ENCODE assay signal across 21 cellular contexts in genomic region chr3:52450489-52451236, GRCh38. TPM values are rescaled to one million over a fixed set of nuclear protein-coding genes. Genes with fewer than 3 reads are reported as not detected.
A peak's percentile ranks its signal among the peaks of the same experiment; 100 is the strongest.
DNase-seq lines count a peak whose midpoint lies in the region; ATAC-seq and TF ChIP-seq lines count a peak whose summit lies in the region.
"Had no signal": no experiment of that assay in that cellular context is flagged by ENCODE, and none has a peak within 500 bp of the region (broad histone marks: within the 10 kb centered on the region; RNA-seq: fewer than 3 reads in every experiment).

No MANE protein-coding gene starts in this region.

- no peaks in the 10 kb centered on the region for H3K36me3 Mint-ChIP-seq in endodermal cell (ENCODE audit: low read depth)
- H3K36me3 Mint-ChIP-seq in stimulated activated effector memory CD8-positive, alpha-beta T cell treated with anti-CD3 and anti-CD28 coated beads, Interleukin-12 subunit alpha, Interleukin-12 subunit beta, amount 100 ng/mL, for 72 hours = peaks cover 7% of the 10 kb centered on the region
- H3K36me3 Mint-ChIP-seq in type B pancreatic cell = no peaks in the 10 kb centered on the region
- H3K36me3 Mint-ChIP-seq: activated naive CD4-positive, alpha-beta T cell treated with anti-CD3 and anti-CD28 coated beads, Interleukin-2, amount 10 ng/mL, durations not matched to agents 7 days and 5 days; immature natural killer cell; memory B cell; stimulated activated memory B cell treated with anti-CD40 and anti-IgM and Interleukin-4, amounts not matched to agents 10 μg/mL and 1 μg/mL and 100 μg/mL, for 72 hours had no signal

- no CpG with 5 or more reads among the region's 11 CpGs for WGBS in IMR-90 (ENCODE audit: extremely low coverage in 2 of 2, insufficient read length in 1 of 2), 2 experiments
- WGBS in endodermal cell (ENCODE audit: insufficient coverage in 1 of 2, insufficient read length in 1 of 2), 2 experiments = 94 to 97% methylated on average over 5 to 11 of the region's 11 CpGs
- 80 to 87% methylated on average over 11 of the region's 11 CpGs for WGBS in lung, 2 donors

- H3K4me3 Mint-ChIP-seq in endodermal cell (no peak overlapping the region), type B pancreatic cell (no peak overlapping the region)
- H3K4me3 Mint-ChIP-seq in stimulated activated effector memory CD8-positive, alpha-beta T cell treated with anti-CD3 and anti-CD28 coated beads, Interleukin-12 subunit alpha, Interleukin-12 subunit beta, amount 100 ng/mL, for 72 hours = no peak overlapping the region
- H3K4me3 Mint-ChIP-seq: activated naive CD4-positive, alpha-beta T cell treated with anti-CD3 and anti-CD28 coated beads, Interleukin-2, amount 10 ng/mL, durations not matched to agents 7 days and 5 days; immature natural killer cell; memory B cell; stimulated activated memory B cell treated with anti-CD40 and anti-IgM and Interleukin-4, amounts not matched to agents 10 μg/mL and 1 μg/mL and 100 μg/mL, for 72 hours; T-helper 2 cell treated with Interferon-gamma antibody and Interleukin-4, amounts not matched to agents 5 μg/mL and 100 μg/mL, for 36 hours had no signal

- H2BK20ac ChIP-seq in IMR-90 (ENCODE audit: low read depth, low read length) = no peak overlapping the region

- peaks cover 7% of the 10 kb centered on the region; the same call in 1 of the 2 replicates for H3K9me1 ChIP-seq in IMR-90 (ENCODE audit: insufficient read depth, low read length)

- H3K9ac ChIP-seq in IMR-90 (ENCODE audit: low read depth, low read length) (no peak overlapping the region), endodermal cell (ENCODE audit: extremely low read depth, low read length, poor library complexity, severe bottlenecking) (no peak overlapping the region)

- no peak overlapping the region for H3K18ac ChIP-seq in IMR-90 (ENCODE audit: low read depth, low read length)

- H3K4ac ChIP-seq in IMR-90 (ENCODE audit: low read depth, low read length) = no peak overlapping the region

- H2BK120ac ChIP-seq in IMR-90 (ENCODE audit: low read depth, low read length) = no peak overlapping the region

- H4K20me1 ChIP-seq in IMR-90 (ENCODE audit: insufficient read depth, low read length) = no peaks in the 10 kb centered on the region; the same call in 1 of the 2 replicates

- H3K4me1 ChIP-seq in IMR-90 (ENCODE audit: control insufficient read depth, insufficient read depth, low read length) (peaks cover 6% of the 10 kb centered on the region), endodermal cell (ENCODE audit: control insufficient read depth, insufficient read depth, low read length) (peaks cover 18% of the 10 kb centered on the region), lung (ENCODE audit: control insufficient read depth in 2 of 2, insufficient read depth in 2 of 2, low read length in 2 of 2) (peaks cover 0 to 13% of the 10 kb centered on the region in 2 donors)

- TF ChIP-seq RAD21 in IMR-90 (IDR thresholded peaks at IDR 0.05; ENCODE audit: low read length) = no peak

- H3K36me3 ChIP-seq in IMR-90 (ENCODE audit: control insufficient read depth, insufficient read depth, low read length) (no peaks in the 10 kb centered on the region), endodermal cell (ENCODE audit: control insufficient read depth, insufficient read depth, low read length) (peaks cover 11% of the 10 kb centered on the region), lung (ENCODE audit: control insufficient read depth in 2 of 2, insufficient read depth in 2 of 2, low read length in 2 of 2) (no peaks in the 10 kb centered on the region)

- DNase-seq in IMR-90 (no peak), endodermal cell (peak; percentile 44), lung (ENCODE audit: low spot score) (no peak), type B pancreatic cell (ENCODE audit: extremely low spot score, unreplicated experiment) (no peak), nucleus accumbens (lab: John Stamatoyannopoulos, UW) (no peak)
- DNase-seq in stimulated activated effector memory CD8-positive, alpha-beta T cell treated with anti-CD3 and anti-CD28 coated beads, Interleukin-12 subunit alpha, Interleukin-12 subunit beta, amount 100 ng/mL, for 72 hours (ENCODE audit: low spot score in 2 of 2) = no peak
- DNase-seq: activated CD8-positive, alpha-beta memory T cell treated with anti-CD3 and anti-CD28 coated beads for 24 hours; activated naive CD4-positive, alpha-beta T cell treated with anti-CD3 and anti-CD28 coated beads, Interleukin-2, amount 10 ng/mL, durations not matched to agents 7 days and 5 days; activated T-cell treated with anti-CD3 and anti-CD28 coated beads, Interleukin-2, amount 50 U/mL, for 48 hours; aorta; head of caudate nucleus; immature natural killer cell; NCI-H146; NCI-H82; retina had no signal

- peak overlapping the region; percentile 68 for H2AK9ac ChIP-seq in IMR-90 (replicated peaks; ENCODE audit: low read depth, low read length, poor library complexity)

- H4K91ac ChIP-seq in IMR-90 (ENCODE audit: insufficient read depth, low read depth, low read length) = no peak overlapping the region

- H2AK5ac ChIP-seq in IMR-90 (ENCODE audit: low read depth, low read length) = no peak overlapping the region

- H3K9me3 ChIP-seq in IMR-90 (ENCODE audit: control insufficient read depth, insufficient read depth, low read length) (no peaks in the 10 kb centered on the region), endodermal cell (ENCODE audit: control insufficient read depth, low read length) (no peaks in the 10 kb centered on the region), lung (ENCODE audit: control insufficient read depth in 2 of 2, insufficient read depth in 1 of 2, low read length in 1 of 2) (no peaks in the 10 kb centered on the region)

- CTCF ChIA-PET in IMR-90 (lab: Yijun Ruan, JAX) = no interaction called here

- no peak overlapping the region for H3K4me2 ChIP-seq in IMR-90 (ENCODE audit: low read depth, low read length)

- H4K8ac ChIP-seq in IMR-90 (ENCODE audit: low read depth in 2 of 2, low read length in 2 of 2) = no peak overlapping the region

- no peak overlapping the region for H3K27ac ChIP-seq in IMR-90 (ENCODE audit: insufficient read depth, low read length)
- no peak overlapping the region for H3K27ac ChIP-seq in endodermal cell (ENCODE audit: low read depth, low read length)
- peak overlapping the region; percentile 33 to 85 for H3K27ac ChIP-seq in lung (ENCODE audit: low read depth in 1 of 2, low read length in 1 of 2)
- H3K27ac ChIP-seq: SK-N-MC had no signal

- no peaks in the 10 kb centered on the region for H3K27me3 Mint-ChIP-seq in endodermal cell (ENCODE audit: insufficient read depth)
- no peaks in the 10 kb centered on the region for H3K27me3 Mint-ChIP-seq in type B pancreatic cell
- H3K27me3 Mint-ChIP-seq: activated naive CD4-positive, alpha-beta T cell treated with anti-CD3 and anti-CD28 coated beads, Interleukin-2, amount 10 ng/mL, durations not matched to agents 7 days and 5 days; memory B cell; stimulated activated memory B cell treated with anti-CD40 and anti-IgM and Interleukin-4, amounts not matched to agents 10 μg/mL and 1 μg/mL and 100 μg/mL, for 72 hours had no signal

- no peak overlapping the region for H3K56ac ChIP-seq in IMR-90 (ENCODE audit: extremely low read depth, insufficient read depth, low read length)

- intact Hi-C loops in IMR-90 (cut with micrococcal nuclease) = no loop called here

- peaks cover 0 to 5% of the 10 kb centered on the region in 2 experiments; a peak in 1 of 4 replicates for H3K79me1 ChIP-seq in IMR-90 (ENCODE audit: low read depth in 1 of 2, low read length in 2 of 2)

- H3K4me3 ChIP-seq in IMR-90 (ENCODE audit: insufficient read depth, low read depth, low read length) (no peak overlapping the region), endodermal cell (ENCODE audit: low read length) (no peak overlapping the region), lung (no peak overlapping the region)
- H3K4me3 ChIP-seq: SK-N-MC had no signal

- no peak for ATAC-seq in IMR-90 (ENCODE audit: low read depth)
- no peak for ATAC-seq in lung (ENCODE audit: insufficient read depth, low FRiP score)
- ATAC-seq in stimulated activated effector memory CD8-positive, alpha-beta T cell treated with anti-CD3 and anti-CD28 coated beads, Interleukin-12 subunit alpha, Interleukin-12 subunit beta, amount 100 ng/mL, for 72 hours = no peak
- no peak for ATAC-seq in HG03025 (IDR thresholded peaks at IDR 0.05; ENCODE audit: low FRiP score, unreplicated experiment)
- ATAC-seq: stimulated activated memory B cell treated with anti-CD40 and anti-IgM and Interleukin-4, amounts not matched to agents 10 μg/mL and 1 μg/mL and 100 μg/mL, for 72 hours had no signal

- POLR2A ChIA-PET in IMR-90 (lab: Charles Lee; ENCODE audit: unreplicated experiment) = no interaction called here

- H4K5ac ChIP-seq in IMR-90 (ENCODE audit: low read depth, low read length) = no peak overlapping the region

- H3K27me3 ChIP-seq in IMR-90 (ENCODE audit: control insufficient read depth, insufficient read depth, low read length) (no peaks in the 10 kb centered on the region), endodermal cell (ENCODE audit: control insufficient read depth, insufficient read depth, low read length, poor library complexity, severe bottlenecking) (no peaks in the 10 kb centered on the region), lung (ENCODE audit: control insufficient read depth, insufficient read depth) (no peaks in the 10 kb centered on the region)

- no peak overlapping the region for H3K27ac Mint-ChIP-seq in endodermal cell
- peak overlapping the region; percentile 45 for H3K27ac Mint-ChIP-seq in stimulated activated effector memory CD8-positive, alpha-beta T cell treated with anti-CD3 and anti-CD28 coated beads, Interleukin-12 subunit alpha, Interleukin-12 subunit beta, amount 100 ng/mL, for 72 hours
- no peak overlapping the region for H3K27ac Mint-ChIP-seq in type B pancreatic cell
- H3K27ac Mint-ChIP-seq: activated naive CD4-positive, alpha-beta T cell treated with anti-CD3 and anti-CD28 coated beads, Interleukin-2, amount 10 ng/mL, durations not matched to agents 7 days and 5 days; immature natural killer cell; memory B cell; stimulated activated memory B cell treated with anti-CD40 and anti-IgM and Interleukin-4, amounts not matched to agents 10 μg/mL and 1 μg/mL and 100 μg/mL, for 72 hours; T-helper 2 cell treated with Interferon-gamma antibody and Interleukin-4, amounts not matched to agents 5 μg/mL and 100 μg/mL, for 36 hours had no signal

- in situ Hi-C loops in IMR-90 (cut with MboI; ENCODE audit: low sequenced_read_pairs) = no loop called here

- no peaks in the 10 kb centered on the region for H3K9me3 Mint-ChIP-seq in endodermal cell
- no peaks in the 10 kb centered on the region for H3K9me3 Mint-ChIP-seq in stimulated activated effector memory CD8-positive, alpha-beta T cell treated with anti-CD3 and anti-CD28 coated beads, Interleukin-12 subunit alpha, Interleukin-12 subunit beta, amount 100 ng/mL, for 72 hours
- H3K9me3 Mint-ChIP-seq in type B pancreatic cell = no peaks in the 10 kb centered on the region
- H3K9me3 Mint-ChIP-seq: activated naive CD4-positive, alpha-beta T cell treated with anti-CD3 and anti-CD28 coated beads, Interleukin-2, amount 10 ng/mL, durations not matched to agents 7 days and 5 days; immature natural killer cell; memory B cell; stimulated activated memory B cell treated with anti-CD40 and anti-IgM and Interleukin-4, amounts not matched to agents 10 μg/mL and 1 μg/mL and 100 μg/mL, for 72 hours; T-helper 2 cell treated with Interferon-gamma antibody and Interleukin-4, amounts not matched to agents 5 μg/mL and 100 μg/mL, for 36 hours had no signal

- H2BK5ac ChIP-seq in IMR-90 (ENCODE audit: low read depth, low read length, poor library complexity, severe bottlenecking) = no peak overlapping the region

- TF ChIP-seq CTCF in IMR-90 (conservative IDR thresholded peaks at IDR 0.05; ENCODE audit: low read depth, low read length) (no peak), endodermal cell (conservative IDR thresholded peaks at IDR 0.05) (no peak), lung (IDR thresholded peaks at IDR 0.05; ENCODE audit: control extremely low read depth, extremely low read depth) (no peak), type B pancreatic cell (conservative IDR thresholded peaks at IDR 0.05) (no peak)

- TF ChIP-seq POLR2A in IMR-90 (IDR thresholded peaks at IDR 0.05; ENCODE audit: low read depth, low read length) = no peak

- H3K14ac ChIP-seq in IMR-90 (replicated peaks; ENCODE audit: low read depth, low read length) = no peak overlapping the region

- peak overlapping the region; percentile 53 for H2AFZ ChIP-seq in IMR-90 (replicated peaks; ENCODE audit: low read length, poor library complexity)

- dilution Hi-C loops in IMR-90 (cut with HindIII; ENCODE audit: low sequenced_read_pairs, unreplicated experiment) = no loop called here

- no TSS peak for BruUV-seq in IMR-90 (replicated peaks; lab: Mats Ljungman, UMichigan)

- no peak overlapping the region for H3K23ac ChIP-seq in IMR-90 (ENCODE audit: low read depth, low read length)

- H2BK15ac ChIP-seq in IMR-90 (ENCODE audit: low read depth, low read length) = no peak overlapping the region

- H3K4me1 Mint-ChIP-seq in endodermal cell (peaks cover 23% of the 10 kb centered on the region), type B pancreatic cell (ENCODE audit: unreplicated experiment) (peaks cover 17% of the 10 kb centered on the region)
- H3K4me1 Mint-ChIP-seq in stimulated activated effector memory CD8-positive, alpha-beta T cell treated with anti-CD3 and anti-CD28 coated beads, Interleukin-12 subunit alpha, Interleukin-12 subunit beta, amount 100 ng/mL, for 72 hours = peaks cover 23% of the 10 kb centered on the region

RNA-seq across cellular contexts. Expression of gene TNNC1, which starts 3.2 kb away (rescaled TPM):
- total RNA-seq in IMR-90 (2012; rRNA removed) = 1.1 and 1.3 TPM in 2 replicates
- 4.0 and 4.6 TPM in 2 replicates for polyA plus RNA-seq in IMR-90 (2012; rRNA removed)
- polyA plus RNA-seq in IMR-90 (2012; cell fraction: cytosol; rRNA removed) = 1.8 and 2.3 TPM in 2 replicates
- 3.4 and 6.2 TPM in 2 replicates for polyA plus RNA-seq in IMR-90 (2012; cell fraction: nucleus; rRNA removed; ENCODE audit: low replicate concordance)
- 10 to 100 TPM; 44.8 to 64.6 TPM for total RNA-seq in endodermal cell
- polyA plus RNA-seq in endodermal cell (2013, experiment 1 of 2) = 30.4 TPM
- polyA plus RNA-seq in endodermal cell (2013, experiment 2 of 2) = 36.1 TPM
- total RNA-seq in lung = 10 to 100 TPM; 31.3 to 35.6 TPM
- 100 to 1,000 TPM in 1 of 2 donors, 10 to 100 TPM in 1; 17.3 to 250 TPM for polyA plus RNA-seq in lung
- total RNA-seq in type B pancreatic cell (ENCODE audit: low replicate concordance) = 6.6 and 16.6 TPM in 2 replicates
- polyA plus RNA-seq: immature natural killer cell had no signal

RNA-seq across cellular contexts. Expression of gene NISCH, which starts 4.7 kb away (rescaled TPM):
- 34.2 and 36.9 TPM in 2 replicates for total RNA-seq in IMR-90 (2012; rRNA removed)
- 86.0 and 92.2 TPM in 2 replicates for polyA plus RNA-seq in IMR-90 (2012; rRNA removed)
- polyA plus RNA-seq in IMR-90 (2012; cell fraction: cytosol; rRNA removed) = 37.7 and 53.7 TPM in 2 replicates
- polyA plus RNA-seq in IMR-90 (2012; cell fraction: nucleus; rRNA removed; ENCODE audit: low replicate concordance) = 524 and 765 TPM in 2 replicates
- total RNA-seq in endodermal cell = 100 to 1,000 TPM; 151 to 156 TPM
- 124 TPM for polyA plus RNA-seq in endodermal cell (2013, experiment 1 of 2)
- polyA plus RNA-seq in endodermal cell (2013, experiment 2 of 2) = 99.4 TPM
- total RNA-seq in lung = 100 to 1,000 TPM in 1 of 2 donors, 10 to 100 TPM in 1; 80.0 to 127 TPM
- 10 to 100 TPM; 37.8 to 47.3 TPM for polyA plus RNA-seq in lung
- 105 and 149 TPM in 2 replicates for total RNA-seq in type B pancreatic cell (ENCODE audit: low replicate concordance)

RNA-seq across cellular contexts. Expression of gene SEMA3G, which starts 5.8 kb away (rescaled TPM):
- total RNA-seq in IMR-90 (2012; rRNA removed) = not detected in 2 replicates
- 0.04 and 0.07 TPM in 2 replicates for polyA plus RNA-seq in IMR-90 (2012; rRNA removed)
- polyA plus RNA-seq in IMR-90 (2012; cell fraction: cytosol; rRNA removed) = 0.01 and 0.07 TPM in 2 replicates
- polyA plus RNA-seq in IMR-90 (2012; cell fraction: nucleus; rRNA removed; ENCODE audit: low replicate concordance) = 0.01 and 0.03 TPM in 2 replicates
- total RNA-seq in endodermal cell = 1 to 10 TPM; 2.5 to 8.6 TPM
- polyA plus RNA-seq in endodermal cell (2013, experiment 1 of 2) = 1.9 TPM
- polyA plus RNA-seq in endodermal cell (2013, experiment 2 of 2) = 1.5 TPM
- total RNA-seq in lung = 10 to 100 TPM; 10.6 to 30.8 TPM
- polyA plus RNA-seq in lung = 10 to 100 TPM in 1 of 2 donors, 1 to 10 TPM in 1; 5.1 to 19.1 TPM
- total RNA-seq in type B pancreatic cell (ENCODE audit: low replicate concordance) = 0.45 and 0.77 TPM in 2 replicates
- polyA plus RNA-seq: immature natural killer cell, neural cell had no signal

RNA-seq across cellular contexts. Expression of gene PHF7, which starts 40.2 kb away (rescaled TPM):
- 2.5 and 2.9 TPM in 2 replicates for total RNA-seq in IMR-90 (2012; rRNA removed)
- polyA plus RNA-seq in IMR-90 (2012; rRNA removed) = 2.1 and 2.8 TPM in 2 replicates
- 0.81 and 1.0 TPM in 2 replicates for polyA plus RNA-seq in IMR-90 (2012; cell fraction: cytosol; rRNA removed)
- polyA plus RNA-seq in IMR-90 (2012; cell fraction: nucleus; rRNA removed; ENCODE audit: low replicate concordance) = 2.0 and 8.4 TPM in 2 replicates
- 10 to 100 TPM; 10.9 to 12.7 TPM for total RNA-seq in endodermal cell
- 15.3 TPM for polyA plus RNA-seq in endodermal cell (2013, experiment 1 of 2)
- 17.0 TPM for polyA plus RNA-seq in endodermal cell (2013, experiment 2 of 2)
- total RNA-seq in lung = 1 to 10 TPM; 6.5 to 7.1 TPM
- polyA plus RNA-seq in lung = 1 to 10 TPM; 3.9 to 5.4 TPM
- 3.9 and 8.2 TPM in 2 replicates for total RNA-seq in type B pancreatic cell (ENCODE audit: low replicate concordance)

RNA-seq across cellular contexts. Expression of gene BAP1, which starts 40.9 kb away (rescaled TPM):
- total RNA-seq in IMR-90 (2012; rRNA removed) (35.0 and 36.4 TPM in 2 replicates), endodermal cell (100 to 1,000 TPM in 1 of 2 donors, 10 to 100 TPM in 1; 94.5 to 100 TPM), lung (10 to 100 TPM; 39.9 to 76.4 TPM), type B pancreatic cell (ENCODE audit: low replicate concordance) (80.9 and 106 TPM in 2 replicates)
- polyA plus RNA-seq in IMR-90 (2012; rRNA removed) (48.6 and 55.2 TPM in 2 replicates), lung (10 to 100 TPM; 57.0 to 57.4 TPM)
- polyA plus RNA-seq in IMR-90 (2012; cell fraction: cytosol; rRNA removed) = 38.5 and 49.0 TPM in 2 replicates
- 163 and 234 TPM in 2 replicates for polyA plus RNA-seq in IMR-90 (2012; cell fraction: nucleus; rRNA removed; ENCODE audit: low replicate concordance)
- 80.1 TPM for polyA plus RNA-seq in endodermal cell (2013, experiment 1 of 2)
- polyA plus RNA-seq in endodermal cell (2013, experiment 2 of 2) = 71.0 TPM

Comparison
In these comparisons a context has a peak if more than half of its experiments do, and no peak if none do; other contexts are left out.
1. H3K27ac ChIP-seq: peak in lung (2 of 2); none in IMR-90 (single experiment) and endodermal cell (single experiment).